24 cellular contexts compared by ENCODE assay signal in the genomic region with DNA sequence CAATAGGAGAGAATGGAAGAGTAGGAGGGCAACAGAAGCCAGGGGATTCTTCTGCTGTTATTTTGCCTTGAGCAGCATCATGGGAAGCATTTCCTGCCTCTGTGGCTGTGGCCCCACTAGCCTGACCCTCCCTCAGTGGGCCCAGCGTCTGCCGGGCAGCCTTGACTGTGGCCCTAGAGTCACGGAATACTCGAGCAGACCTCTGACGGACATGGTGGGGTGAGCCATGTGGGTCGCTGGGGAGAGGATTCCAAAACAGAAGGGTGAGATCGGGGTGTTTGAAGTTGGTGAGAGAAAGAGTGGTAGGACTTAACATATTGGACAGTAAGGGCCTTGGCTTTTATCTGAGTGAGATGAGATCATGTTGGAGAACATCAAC.
DNase-seq lines count a peak whose midpoint lies in the region; ATAC-seq and TF ChIP-seq lines count a peak whose summit lies in the region.
"Had no signal": no experiment of that assay in that cellular context is flagged by ENCODE, and none has a peak within 500 bp of the region (broad histone marks: within the 10 kb centered on the region; RNA-seq: fewer than 3 reads in every experiment).

No MANE protein-coding gene starts in this region.

- H4K20me1 ChIP-seq in OCI-LY3 (ENCODE audit: insufficient read depth, low read length): no peaks in the 10 kb centered on the region
- H4K20me1 ChIP-seq: BLaER1 had no signal

- peaks cover 39% of the 10 kb centered on the region for H3K27me3 ChIP-seq in OCI-LY3 (ENCODE audit: low read depth, low read length)
- H3K27me3 ChIP-seq: BLaER1 had no signal

- ATAC-seq in HG02588 (IDR thresholded peaks at IDR 0.05; ENCODE audit: unreplicated experiment) (peak; percentile 16), GM18519 (IDR thresholded peaks at IDR 0.05; ENCODE audit: low FRiP score, unreplicated experiment) (no peak)
- ATAC-seq in stimulated activated effector memory CD8-positive, alpha-beta T cell treated with anti-CD3 and anti-CD28 coated beads, Interleukin-12 subunit alpha, Interleukin-12 subunit beta, amount 100 ng/mL, for 72 hours: no peak
- ATAC-seq: PC-3 had no signal

- H2AFZ ChIP-seq in OCI-LY3 (ENCODE audit: low read depth, low read length): no peak overlapping the region

- H3K27ac Mint-ChIP-seq in stimulated activated effector memory CD8-positive, alpha-beta T cell treated with anti-CD3 and anti-CD28 coated beads, Interleukin-12 subunit alpha, Interleukin-12 subunit beta, amount 100 ng/mL, for 72 hours: peak overlapping the region; percentile 1
- H3K27ac Mint-ChIP-seq: CD4-positive, alpha-beta T cell; IgD-negative memory B cell had no signal

- TF ChIP-seq CTCF in OCI-LY3 (IDR thresholded peaks at IDR 0.05; ENCODE audit: low read depth, low read length): no peak

- H3K36me3 Mint-ChIP-seq in stimulated activated effector memory CD8-positive, alpha-beta T cell treated with anti-CD3 and anti-CD28 coated beads, Interleukin-12 subunit alpha, Interleukin-12 subunit beta, amount 100 ng/mL, for 72 hours: no peaks in the 10 kb centered on the region
- H3K36me3 Mint-ChIP-seq: IgD-negative memory B cell had no signal

- no peaks in the 10 kb centered on the region for H3K79me2 ChIP-seq in OCI-LY3 (ENCODE audit: low read length)

- no peaks in the 10 kb centered on the region for H3K9me3 Mint-ChIP-seq in stimulated activated effector memory CD8-positive, alpha-beta T cell treated with anti-CD3 and anti-CD28 coated beads, Interleukin-12 subunit alpha, Interleukin-12 subunit beta, amount 100 ng/mL, for 72 hours
- H3K9me3 Mint-ChIP-seq: CD4-positive, alpha-beta T cell; IgD-negative memory B cell had no signal

- no peaks in the 10 kb centered on the region for H3K9me3 ChIP-seq in OCI-LY3 (ENCODE audit: insufficient read depth, low read length)
- H3K9me3 ChIP-seq: BLaER1 had no signal

- H3K4me3 ChIP-seq in OCI-LY3 (ENCODE audit: low read length): no peak overlapping the region
- H3K4me3 ChIP-seq: BLaER1, SK-N-MC had no signal

- H3K27ac ChIP-seq in OCI-LY3 (ENCODE audit: low read length): no peak overlapping the region
- H3K27ac ChIP-seq: 22Rv1, BLaER1, SK-N-MC had no signal

- H3K9ac ChIP-seq in OCI-LY3 (ENCODE audit: low read length): no peak overlapping the region
- H3K9ac ChIP-seq: BLaER1 had no signal

- H3K4me1 Mint-ChIP-seq in stimulated activated effector memory CD8-positive, alpha-beta T cell treated with anti-CD3 and anti-CD28 coated beads, Interleukin-12 subunit alpha, Interleukin-12 subunit beta, amount 100 ng/mL, for 72 hours: no peaks in the 10 kb centered on the region

- DNase-seq in activated effector memory CD4-positive, alpha-beta T cell treated with anti-CD3 and anti-CD28 coated beads, Interleukin-2, amount 50 U/mL, for 16 hours: peak; percentile 37
- DNase-seq in activated effector memory CD4-positive, alpha-beta T cell treated with Interleukin-2 at 50 U/mL for 16 hours: no peak
- no peak for DNase-seq in stimulated activated effector memory CD8-positive, alpha-beta T cell treated with anti-CD3 and anti-CD28 coated beads, Interleukin-12 subunit alpha, Interleukin-12 subunit beta, amount 100 ng/mL, for 72 hours (ENCODE audit: low spot score in 2 of 2)
- no peak for DNase-seq in stimulated activated naive CD4-positive, alpha-beta T cell treated with Interleukin-2 at 50 U/mL for 16 hours (lab: John Stamatoyannopoulos, UW)
- no peak for DNase-seq in midbrain (lab: John Stamatoyannopoulos, UW)
- DNase-seq: ACHN; CD4-positive, alpha-beta T cell; COR-L47; DMS79; Kasumi-1; NCI-H1694 treated with DMSO at 0.1 percent for 48 hours; NCI-H446; NCI-H526 treated with DMSO at 0.1 percent for 48 hours; PC-3; RPMI8226; SHP77 treated with DMSO at 0.1 percent for 48 hours; SW 1271 had no signal

- H3K4me2 ChIP-seq in OCI-LY3 (ENCODE audit: low read length): peak overlapping the region; percentile 58
- H3K4me2 ChIP-seq: BLaER1 had no signal

- H3K4me1 ChIP-seq in OCI-LY3 (ENCODE audit: low read length): peaks cover 14% of the 10 kb centered on the region

- no peaks in the 10 kb centered on the region for H3K36me3 ChIP-seq in OCI-LY3 (replicated peaks; ENCODE audit: low read depth, low read length)
- H3K36me3 ChIP-seq: BLaER1 had no signal

- no peak overlapping the region for H3K4me3 Mint-ChIP-seq in stimulated activated effector memory CD8-positive, alpha-beta T cell treated with anti-CD3 and anti-CD28 coated beads, Interleukin-12 subunit alpha, Interleukin-12 subunit beta, amount 100 ng/mL, for 72 hours
- H3K4me3 Mint-ChIP-seq: CD4-positive, alpha-beta T cell; IgD-negative memory B cell had no signal
